10 cellular contexts compared by ENCODE assay signal in genomic region chr4:154314248-154314647, GRCh38.
DNase-seq lines count a peak whose midpoint lies in the region; ATAC-seq, FAIRE-seq and TF ChIP-seq lines count a peak whose summit lies in the region.
"Had no signal": no experiment of that assay in that cellular context is flagged by ENCODE, and none has a peak within 500 bp of the region (broad histone marks: within the 10 kb centered on the region; RNA-seq: fewer than 3 reads in every experiment).

No MANE protein-coding gene starts in this region.

- ATAC-seq in left lobe of liver, result peak; percentile 66

- FAIRE-seq in GM19239 (lab: Jason Lieb, UNC), result no peak

- DNase-seq in ACHN, result peak; percentile 30
- peak; percentile 10 for DNase-seq in HPDE6-E6E7 (ENCODE audit: extremely low spot score)
- DNase-seq in astrocyte of the cerebellum (ENCODE audit: low read depth), result peak; percentile 9
- DNase-seq in left lobe of liver (ENCODE audit: low spot score), result no peak
- DNase-seq in NCI-H1417 treated with DMSO at 0.1 percent for 48 hours (lab: John Stamatoyannopoulos, UW), result no peak
- DNase-seq in WERI-Rb-1, result no peak
- DNase-seq in stimulated activated CD4-positive, alpha-beta T cell treated with anti-CD3 and anti-CD28 coated beads, Interleukin-12 subunit alpha, Interleukin-12 subunit beta, amount 100 ng/mL, for 4 hours, result no peak
- DNase-seq in GM19239 (ENCODE audit: insufficient read length, low spot score), result no peak
- DNase-seq: dermis blood vessel endothelial cell, kidney had no signal

- H3K4me3 ChIP-seq in astrocyte of the cerebellum (ENCODE audit: low read depth, low read length) (no peak overlapping the region), WERI-Rb-1 (ENCODE audit: low read depth, low read length) (no peak overlapping the region)

- no peak overlapping the region for H3K27ac ChIP-seq in WERI-Rb-1

- TF ChIP-seq CTCF in astrocyte of the cerebellum (IDR thresholded peaks at IDR 0.05; ENCODE audit: low read depth, low read length, missing control alignments) (peak; percentile 36), WERI-Rb-1 (IDR thresholded peaks at IDR 0.05; ENCODE audit: low read depth, low read length) (no peak)

- in situ Hi-C loops in ACHN (cut with HindIII; ENCODE audit: low pct_ligation_motif_present, low pct_unique_long_range_greater_than_20kb, low sequenced_read_pairs) (no loop called here), astrocyte of the cerebellum (cut with HindIII; ENCODE audit: low sequenced_read_pairs) (no loop called here)

- no peaks in the 10 kb centered on the region for H3K36me3 ChIP-seq in WERI-Rb-1

- no peaks in the 10 kb centered on the region for H3K27me3 ChIP-seq in WERI-Rb-1 (ENCODE audit: insufficient read depth, low read depth, severe bottlenecking)

- peaks cover 2% of the 10 kb centered on the region for H3K9me3 ChIP-seq in WERI-Rb-1 (ENCODE audit: severe bottlenecking)

Comparison
In these comparisons a context has a peak if more than half of its experiments do, and no peak if none do; other contexts are left out.
1. DNase-seq: peak in ACHN (single experiment), HPDE6-E6E7 (single experiment) and astrocyte of the cerebellum (single experiment); none in left lobe of liver (single experiment), NCI-H1417 treated with DMSO at 0.1 percent for 48 hours (single experiment), WERI-Rb-1 (single experiment), stimulated activated CD4-positive, alpha-beta T cell treated with anti-CD3 and anti-CD28 coated beads, Interleukin-12 subunit alpha, Interleukin-12 subunit beta, amount 100 ng/mL, for 4 hours (single experiment) and GM19239 (single experiment).